Comparison of ENCODE assay signal across 8 cellular contexts in the genomic region with DNA sequence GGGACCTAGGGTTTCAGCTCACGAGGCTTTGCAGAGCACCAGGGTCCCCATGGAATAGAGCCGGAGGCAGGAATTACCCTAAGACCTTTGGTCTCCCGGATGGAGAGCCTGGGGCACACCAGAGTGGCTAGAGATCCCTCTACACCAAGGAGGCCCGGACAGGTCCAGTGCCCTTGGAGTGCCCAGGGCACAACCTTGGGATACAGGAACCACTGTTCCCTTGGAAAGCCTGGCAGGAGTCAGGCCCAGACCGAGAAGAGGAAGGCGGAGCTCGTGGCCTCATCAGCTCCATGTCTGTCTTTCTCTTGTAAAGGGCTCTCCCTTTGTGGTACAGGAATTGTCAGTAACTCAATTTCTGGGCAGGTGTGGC. TPM values are rescaled to one million over a fixed set of nuclear protein-coding genes. Genes with fewer than 3 reads are reported as not detected.
DNase-seq lines count a peak whose midpoint lies in the region; ATAC-seq, FAIRE-seq and TF ChIP-seq lines count a peak whose summit lies in the region.

No MANE protein-coding gene starts in this region.

- H3K4me2 ChIP-seq in PC-3 (ENCODE audit: low read length) (peak overlapping the region; percentile 96), endothelial cell of umbilical vein (ENCODE audit: insufficient read depth, low read length) (peak overlapping the region; percentile 69), neural cell (ENCODE audit: low read length) (no peak overlapping the region)

- H3K79me2 ChIP-seq in PC-3 (ENCODE audit: low read length) (peaks cover 21% of the 10 kb centered on the region), endothelial cell of umbilical vein (ENCODE audit: control insufficient read depth, insufficient read depth, low read length) (peaks cover 4% of the 10 kb centered on the region), neural cell (replicated peaks; ENCODE audit: insufficient read depth, low read length) (no peaks in the 10 kb centered on the region)

- BruUV-seq in PC-3 (replicated peaks; lab: Mats Ljungman, UMichigan) (no TSS peak), endothelial cell of umbilical vein (replicated peaks; lab: Mats Ljungman, UMichigan) (TSS peak; percentile 35)

- H3K9ac ChIP-seq in PC-3 (ENCODE audit: low read length) = peak overlapping the region; percentile 89
- peak overlapping the region; percentile 79 for H3K9ac ChIP-seq in endothelial cell of umbilical vein (replicated peaks; ENCODE audit: extremely low read depth, insufficient read depth, low read length)
- peak overlapping the region; percentile 38 for H3K9ac ChIP-seq in neural cell (ENCODE audit: low read length)

- H2AFZ ChIP-seq in PC-3 (ENCODE audit: low read length) (peak overlapping the region; percentile 82), endothelial cell of umbilical vein (ENCODE audit: low read depth, low read length) (peak overlapping the region; percentile 36), neural cell (ENCODE audit: low read depth, low read length) (no peak overlapping the region)

- peak overlapping the region; percentile 79 for H3K4me3 ChIP-seq in PC-3 (ENCODE audit: low read length)
- peak overlapping the region; percentile 42 to 64 (median 57) for H3K4me3 ChIP-seq in endothelial cell of umbilical vein (replicated peaks in 1 of 3; ENCODE audit: insufficient read depth in 1 of 3, low read depth in 1 of 3, low read length in 3 of 3)
- H3K4me3 ChIP-seq in neural cell (ENCODE audit: low read length) = peak overlapping the region; percentile 61

- H3K9me1 ChIP-seq in endothelial cell of umbilical vein (replicated peaks; ENCODE audit: control insufficient read depth, extremely low read depth, insufficient read depth, low read length) = no peaks in the 10 kb centered on the region

- H3K9me2 ChIP-seq in PC-3 (replicated peaks; ENCODE audit: low read length) (no peaks in the 10 kb centered on the region), neural cell (ENCODE audit: insufficient read depth, low read length) (no peaks in the 10 kb centered on the region)

- H3K27ac ChIP-seq in C4-2B = peak overlapping the region; percentile 91
- no peak overlapping the region for H3K27ac ChIP-seq in PC-3 (ENCODE audit: low read length)
- H3K27ac ChIP-seq in endothelial cell of umbilical vein (ENCODE audit: insufficient read depth, low read depth, low read length) = peak overlapping the region; percentile 48
- no peak overlapping the region for H3K27ac ChIP-seq in neural cell (ENCODE audit: low read length)

- TF ChIP-seq EP300 in neural cell (conservative IDR thresholded peaks at IDR 0.05; ENCODE audit: poor library complexity, severe bottlenecking) = no peak

- no peaks in the 10 kb centered on the region for H3F3A ChIP-seq in PC-3 (ENCODE audit: low read length, unreplicated experiment)
- no peaks in the 10 kb centered on the region for H3F3A ChIP-seq in neural cell (ENCODE audit: insufficient read depth, low read length, poor library complexity, severe bottlenecking)

- ATAC-seq in PC-3 (no peak), GM21786 (IDR thresholded peaks at IDR 0.05; ENCODE audit: unreplicated experiment) (no peak), HG03442 (IDR thresholded peaks at IDR 0.05; ENCODE audit: unreplicated experiment) (no peak)

- H3K27me3 ChIP-seq in PC-3 (ENCODE audit: low read length) = no peaks in the 10 kb centered on the region
- no peaks in the 10 kb centered on the region for H3K27me3 ChIP-seq in endothelial cell of umbilical vein (ENCODE audit: control insufficient read depth in 2 of 2, insufficient read depth in 2 of 2, low read length in 2 of 2)
- H3K27me3 ChIP-seq in neural cell (ENCODE audit: insufficient read depth, low read depth, low read length) = peaks cover 9% of the 10 kb centered on the region

- CTCF ChIA-PET in PC-3 (lab: Charles Lee) = no interaction called here
- CTCF ChIA-PET in endothelial cell of umbilical vein (lab: Charles Lee) = interaction anchor here (0.7 to 1.7 kb wide), 2 partner anchors 10 to 59 kb away, joined by 3 read pairs; no protein-coding TSS in a partner anchor

- POLR2A ChIA-PET in PC-3 (lab: Charles Lee; ENCODE audit: unreplicated experiment) (no interaction called here), endothelial cell of umbilical vein (lab: Charles Lee) (no interaction called here)

- H4K20me1 ChIP-seq in PC-3 (ENCODE audit: low read length) (no peaks in the 10 kb centered on the region), endothelial cell of umbilical vein (replicated peaks; ENCODE audit: control insufficient read depth, extremely low read depth, insufficient read depth, low read length) (no peaks in the 10 kb centered on the region), neural cell (ENCODE audit: insufficient read depth) (no peaks in the 10 kb centered on the region)

- no peak for DNase-seq in PC-3
- no peak for DNase-seq in endothelial cell of umbilical vein (ENCODE audit: low read depth, low spot score)
- DNase-seq in stimulated activated naive CD4-positive, alpha-beta T cell (lab: John Stamatoyannopoulos, UW) = no peak
- no peak for DNase-seq in anterior cingulate cortex (lab: John Stamatoyannopoulos, UW)

- TF ChIP-seq POLR2A in endothelial cell of umbilical vein (IDR thresholded peaks at IDR 0.05; ENCODE audit: low read depth, low read length) = no peak

- TF ChIP-seq CTCF in C4-2B (conservative IDR thresholded peaks at IDR 0.05) (no peak), PC-3 (conservative IDR thresholded peaks at IDR 0.05; ENCODE audit: low read depth, low read length) (no peak), endothelial cell of umbilical vein (IDR thresholded peaks at IDR 0.05; ENCODE audit: extremely low read depth in 1 of 2, insufficient read depth in 1 of 2, low read depth in 1 of 2, low read length in 2 of 2) (no peak), neural cell (IDR thresholded peaks at IDR 0.05; ENCODE audit: poor library complexity, severe bottlenecking) (no peak)

- no peaks in the 10 kb centered on the region for H3K36me3 ChIP-seq in PC-3 (ENCODE audit: low read depth, low read length)
- H3K36me3 ChIP-seq in endothelial cell of umbilical vein (ENCODE audit: control insufficient read depth in 2 of 2, extremely low read depth in 1 of 2, insufficient read depth in 2 of 2, low read length in 2 of 2) = no peaks in the 10 kb centered on the region
- no peaks in the 10 kb centered on the region for H3K36me3 ChIP-seq in neural cell (ENCODE audit: insufficient read depth, low read length)

- H3K4me1 ChIP-seq in PC-3 (ENCODE audit: insufficient read depth, low read length) (peaks cover 32% of the 10 kb centered on the region), endothelial cell of umbilical vein (ENCODE audit: control insufficient read depth, extremely low read depth, insufficient read depth, low read length) (peaks cover 18% of the 10 kb centered on the region)

- H3K9me3 ChIP-seq in PC-3 (ENCODE audit: low read length) = no peaks in the 10 kb centered on the region
- no peaks in the 10 kb centered on the region for H3K9me3 ChIP-seq in endothelial cell of umbilical vein (replicated peaks; ENCODE audit: control insufficient read depth, insufficient read depth, low read length)
- H3K9me3 ChIP-seq in neural cell (ENCODE audit: low read length) = no peaks in the 10 kb centered on the region

- intact Hi-C loops in PC-3 (cut with micrococcal nuclease) = no loop called here
- intact Hi-C loops in endothelial cell of umbilical vein (cut with micrococcal nuclease) = loop anchor here (2.0 kb wide), 1 partner anchor 100 kb away; a partner anchor contains a TSS

- no peak for FAIRE-seq in endothelial cell of umbilical vein (lab: Jason Lieb, UNC)

- no peak for TF ChIP-seq RAD21 in neural cell (conservative IDR thresholded peaks at IDR 0.05)

- dilution Hi-C loops in endothelial cell of umbilical vein (cut with MboI; ENCODE audit: extremely low pct_ligation_motif_present, low sequenced_read_pairs) = no loop called here

TF ChIP-seq in endothelial cell of umbilical vein, 7 proteins besides CTCF, POLR2A, EP300 and RAD21 (continues in another document):
- TF ChIP-seq FOS (IDR thresholded peaks at IDR 0.05; ENCODE audit: borderline replicate concordance, insufficient read depth, low read length) = no peak
- TF ChIP-seq POLR2AphosphoS5 (IDR thresholded peaks at IDR 0.05; ENCODE audit: insufficient read depth, low read depth, low read length) = no peak
- no peak for TF ChIP-seq MYC (IDR thresholded peaks at IDR 0.05; ENCODE audit: low read depth, low read length)

TF ChIP-seq in neural cell, 6 proteins besides CTCF, POLR2A, EP300 and RAD21 (continues in another document):
- TF ChIP-seq POLR2AphosphoS5 (IDR thresholded peaks at IDR 0.05) = no peak
- TF ChIP-seq SMC3 (conservative IDR thresholded peaks at IDR 0.05; ENCODE audit: poor library complexity) = no peak
- no peak for TF ChIP-seq EZH2 (IDR thresholded peaks at IDR 0.05; ENCODE audit: borderline replicate concordance, insufficient read depth, low read length, poor library complexity, severe bottlenecking)

RNA-seq across cellular contexts. Expression of a gene that starts 3.8 kb away (rescaled TPM):
- total RNA-seq in PC-3 (2014; rRNA removed) (19.2 and 21.1 TPM in 2 replicates), endothelial cell of umbilical vein (28.2 and 33.6 TPM in 2 replicates)
- polyA plus RNA-seq in endothelial cell of umbilical vein (45.7 and 54.7 TPM in 2 replicates), neural cell (15.4 and 18.4 TPM in 2 replicates)
- 35.7 and 43.8 TPM in 2 replicates for polyA plus RNA-seq in endothelial cell of umbilical vein (2011; cell fraction: cytosol; rRNA removed)
- 14.7 and 17.6 TPM in 2 replicates for polyA plus RNA-seq in endothelial cell of umbilical vein (2011; cell fraction: nucleus; rRNA removed)
- 35.8 and 43.3 TPM in 2 replicates for polyA plus RNA-seq in endothelial cell of umbilical vein (2012)
- polyA minus RNA-seq in endothelial cell of umbilical vein (17.0 and 21.8 TPM in 2 replicates), neural cell (18.4 and 19.2 TPM in 2 replicates)
- 4.5 TPM for polyA minus RNA-seq in endothelial cell of umbilical vein (2011; cell fraction: cytosol; rRNA and poly(A)+ RNA removed)
- polyA minus RNA-seq in endothelial cell of umbilical vein (2011; cell fraction: nucleus; rRNA and poly(A)+ RNA removed) = 4.8 and 7.1 TPM in 2 replicates

RNA-seq across cellular contexts. Expression of a gene that starts 54.1 kb away (rescaled TPM):
- not detected in 2 replicates for total RNA-seq in PC-3 (2014; rRNA removed)
- total RNA-seq in endothelial cell of umbilical vein = not detected in 2 replicates
- polyA plus RNA-seq in endothelial cell of umbilical vein = not detected in 2 replicates
- not detected in 2 replicates for polyA plus RNA-seq in endothelial cell of umbilical vein (2011; cell fraction: cytosol; rRNA removed)
- polyA plus RNA-seq in endothelial cell of umbilical vein (2011; cell fraction: nucleus; rRNA removed) = not detected in 2 replicates
- polyA plus RNA-seq in endothelial cell of umbilical vein (2012) = not detected in 2 replicates
- not detected in 2 replicates for polyA minus RNA-seq in endothelial cell of umbilical vein
- not detected for polyA minus RNA-seq in endothelial cell of umbilical vein (2011; cell fraction: cytosol; rRNA and poly(A)+ RNA removed)
- polyA minus RNA-seq in endothelial cell of umbilical vein (2011; cell fraction: nucleus; rRNA and poly(A)+ RNA removed) = not detected in 2 replicates
- not detected in 2 replicates for polyA plus RNA-seq in neural cell
- polyA minus RNA-seq in neural cell = not detected in 2 replicates

Comparison
In these comparisons a context has a peak if more than half of its experiments do, and no peak if none do; other contexts are left out.
1. H3K27ac ChIP-seq: peak in C4-2B (single experiment) and endothelial cell of umbilical vein (single experiment); none in PC-3 (single experiment) and neural cell (single experiment).
2. H3K9ac ChIP-seq: peak in every context shown above with its lines; median percentile 89 in PC-3; 79 in endothelial cell of umbilical vein; 38 in neural cell.
3. Peak in every context shown above with its lines, with median percentiles within 50 percentile points of each other: H3K4me3 ChIP-seq.